9 cellular contexts compared by ENCODE assay signal in the genomic region with DNA sequence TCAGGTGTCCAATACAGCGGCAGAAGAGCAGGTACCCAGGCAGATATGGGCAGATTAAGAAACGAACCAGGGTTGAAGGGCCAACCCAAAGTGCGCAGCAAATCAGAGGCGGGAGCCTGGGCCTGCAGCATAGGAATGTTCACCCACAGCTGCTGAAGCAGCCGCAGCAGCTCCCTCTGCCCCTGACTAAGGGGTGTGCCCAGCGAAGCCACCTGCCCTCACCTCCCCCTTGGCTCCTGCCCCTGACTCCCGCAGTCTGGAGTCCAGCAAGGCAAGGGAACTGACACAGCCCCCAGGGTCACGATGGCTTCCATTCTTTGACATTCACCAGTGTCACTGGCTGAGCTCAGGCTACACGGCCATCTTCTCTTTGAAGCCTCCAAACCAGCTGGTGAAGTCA. TPM values are rescaled to one million over a fixed set of nuclear protein-coding genes. Genes with fewer than 3 reads are reported as not detected.
A peak's percentile ranks its signal among the peaks of the same experiment; 100 is the strongest.
DNase-seq lines count a peak whose midpoint lies in the region; TF ChIP-seq lines count a peak whose summit lies in the region.
"Had no signal": no experiment of that assay in that cellular context is flagged by ENCODE, and none has a peak within 500 bp of the region (broad histone marks: within the 10 kb centered on the region; RNA-seq: fewer than 3 reads in every experiment).

No MANE protein-coding gene starts in this region.

- intact Hi-C loops in dendritic cell treated with granulocyte-macrophage colony-stimulating factor and Interleukin-4, amounts not matched to agents 40 ng/mL and 50 ng/mL, for 4 days (cut with micrococcal nuclease) = no loop called here

- no peaks in the 10 kb centered on the region for H3K9me3 Mint-ChIP-seq in IgD-negative memory B cell
- no peaks in the 10 kb centered on the region for H3K9me3 Mint-ChIP-seq in dendritic cell treated with granulocyte-macrophage colony-stimulating factor and Interleukin-4, amounts not matched to agents 40 ng/mL and 50 ng/mL, for 4 days
- H3K9me3 Mint-ChIP-seq in nephron = no peaks in the 10 kb centered on the region

- H3K4me3 Mint-ChIP-seq in IgD-negative memory B cell = peak overlapping the region in 3 of 4 donors; percentile 46 to 83 (median 62)
- no peak overlapping the region for H3K4me3 Mint-ChIP-seq in dendritic cell treated with granulocyte-macrophage colony-stimulating factor and Interleukin-4, amounts not matched to agents 40 ng/mL and 50 ng/mL, for 4 days
- no peak overlapping the region for H3K4me3 Mint-ChIP-seq in nephron

- H3K27ac ChIP-seq in BLaER1 treated with 17β-estradiol and CSF1 and Interleukin-3, amounts not matched to agents 10 nM and 100 nM = peak overlapping the region in 3 of 11 experiments; percentile 11 to 41 (median 30); a peak in 4 of 22 replicates
- H3K27ac ChIP-seq in right atrium auricular region = no peak overlapping the region

- DNase-seq in NCI-H748 treated with DMSO at 0.1 percent for 48 hours (lab: John Stamatoyannopoulos, UW) (no peak), mesenteric fat pad (ENCODE audit: low spot score) (no peak), MG63 (no peak), right atrium auricular region (ENCODE audit: low spot score) (no peak)
- DNase-seq: C1 segment of cervical spinal cord had no signal

- H3K4me3 ChIP-seq in BLaER1 treated with 17β-estradiol and CSF1 and Interleukin-3, amounts not matched to agents 10 nM and 100 nM = no peak overlapping the region
- H3K4me3 ChIP-seq in MG63 = no peak overlapping the region
- H3K4me3 ChIP-seq in right atrium auricular region = no peak overlapping the region

- H3K9me3 ChIP-seq in BLaER1 treated with 17β-estradiol and CSF1 and Interleukin-3, amounts not matched to agents 10 nM and 100 nM (replicated peaks in 1 of 11) = no peaks in the 10 kb centered on the region
- H3K9me3 ChIP-seq in MG63 (no peaks in the 10 kb centered on the region), right atrium auricular region (no peaks in the 10 kb centered on the region)

- H3K27ac Mint-ChIP-seq in IgD-negative memory B cell (peak overlapping the region in 2 of 3 donors; percentile 52 to 92), nephron (peak overlapping the region; percentile 48 to 100 (median 98))
- peak overlapping the region; percentile 41 for H3K27ac Mint-ChIP-seq in dendritic cell treated with granulocyte-macrophage colony-stimulating factor and Interleukin-4, amounts not matched to agents 40 ng/mL and 50 ng/mL, for 4 days

- TF ChIP-seq CTCF in nephron (IDR thresholded peaks at IDR 0.05; ENCODE audit: unreplicated experiment in 3 of 3) (no peak), right atrium auricular region (IDR thresholded peaks at IDR 0.05) (no peak)

- no peaks in the 10 kb centered on the region for H3K27me3 ChIP-seq in BLaER1 treated with 17β-estradiol and CSF1 and Interleukin-3, amounts not matched to agents 10 nM and 100 nM
- H3K27me3 ChIP-seq in MG63 (no peaks in the 10 kb centered on the region), right atrium auricular region (no peaks in the 10 kb centered on the region)

- peak overlapping the region; percentile 49 to 79 (median 71) for H3K4me2 ChIP-seq in BLaER1 treated with 17β-estradiol and CSF1 and Interleukin-3, amounts not matched to agents 10 nM and 100 nM

- H3K27me3 Mint-ChIP-seq in IgD-negative memory B cell (no peaks in the 10 kb centered on the region), nephron (ENCODE audit: low read depth) (no peaks in the 10 kb centered on the region)
- no peaks in the 10 kb centered on the region for H3K27me3 Mint-ChIP-seq in dendritic cell treated with granulocyte-macrophage colony-stimulating factor and Interleukin-4, amounts not matched to agents 40 ng/mL and 50 ng/mL, for 4 days

- H3K36me3 Mint-ChIP-seq in IgD-negative memory B cell = no peaks in the 10 kb centered on the region
- H3K36me3 Mint-ChIP-seq in dendritic cell treated with granulocyte-macrophage colony-stimulating factor and Interleukin-4, amounts not matched to agents 40 ng/mL and 50 ng/mL, for 4 days (ENCODE audit: low read depth) = no peaks in the 10 kb centered on the region
- H3K36me3 Mint-ChIP-seq in nephron (ENCODE audit: low read depth) = no peaks in the 10 kb centered on the region

- peaks cover 57 to 81% (median 71%) of the 10 kb centered on the region in 10 experiments for H3K4me1 ChIP-seq in BLaER1 treated with 17β-estradiol and CSF1 and Interleukin-3, amounts not matched to agents 10 nM and 100 nM
- H3K4me1 ChIP-seq in right atrium auricular region = peaks cover 0 to 25% of the 10 kb centered on the region in 2 donors

- H4K20me1 ChIP-seq in BLaER1 treated with 17β-estradiol and CSF1 and Interleukin-3, amounts not matched to agents 10 nM and 100 nM = no peaks in the 10 kb centered on the region

- H3K9ac ChIP-seq in BLaER1 treated with 17β-estradiol and CSF1 and Interleukin-3, amounts not matched to agents 10 nM and 100 nM = peak overlapping the region in 4 of 11 experiments; percentile 8 to 48 (median 35); a peak in 3 of 22 replicates

- H3K4me1 Mint-ChIP-seq in IgD-negative memory B cell = peaks cover 33 to 58% (median 50%) of the 10 kb centered on the region in 3 donors
- peaks cover 40% of the 10 kb centered on the region for H3K4me1 Mint-ChIP-seq in dendritic cell treated with granulocyte-macrophage colony-stimulating factor and Interleukin-4, amounts not matched to agents 40 ng/mL and 50 ng/mL, for 4 days (ENCODE audit: low read depth)
- peaks cover 59% of the 10 kb centered on the region for H3K4me1 Mint-ChIP-seq in nephron

- H3K36me3 ChIP-seq in BLaER1 treated with 17β-estradiol and CSF1 and Interleukin-3, amounts not matched to agents 10 nM and 100 nM = no peaks in the 10 kb centered on the region
- H3K36me3 ChIP-seq in MG63 (no peaks in the 10 kb centered on the region), right atrium auricular region (no peaks in the 10 kb centered on the region)

RNA-seq across cellular contexts. Expression of a gene that starts 27.3 kb away (rescaled TPM):
- polyA plus RNA-seq in IgD-negative memory B cell = 275 TPM
- total RNA-seq in mesenteric fat pad (477 TPM), right atrium auricular region (100 to 1,000 TPM in 1 of 2 donors, 10 to 100 TPM in 1; 66.6 to 276 TPM)
- 9.3 and 30.2 TPM in 2 replicates for total RNA-seq in MG63 (2014; rRNA removed; shearing (Covaris generic); ENCODE audit: low replicate concordance)

Comparison
In these comparisons a context has a peak if more than half of its experiments do, and no peak if none do; other contexts are left out.
1. H3K27ac Mint-ChIP-seq: peak in every context shown above with its lines; median percentile 98 in nephron; 72 in IgD-negative memory B cell; 41 in dendritic cell treated with granulocyte-macrophage colony-stimulating factor and Interleukin-4, amounts not matched to agents 40 ng/mL and 50 ng/mL, for 4 days.
2. H3K4me3 Mint-ChIP-seq: peak in IgD-negative memory B cell (3 of 4); none in dendritic cell treated with granulocyte-macrophage colony-stimulating factor and Interleukin-4, amounts not matched to agents 40 ng/mL and 50 ng/mL, for 4 days (single experiment) and nephron (0 of 3).